Comparison of ENCODE assay signal across 1 cellular context in the genomic region with DNA sequence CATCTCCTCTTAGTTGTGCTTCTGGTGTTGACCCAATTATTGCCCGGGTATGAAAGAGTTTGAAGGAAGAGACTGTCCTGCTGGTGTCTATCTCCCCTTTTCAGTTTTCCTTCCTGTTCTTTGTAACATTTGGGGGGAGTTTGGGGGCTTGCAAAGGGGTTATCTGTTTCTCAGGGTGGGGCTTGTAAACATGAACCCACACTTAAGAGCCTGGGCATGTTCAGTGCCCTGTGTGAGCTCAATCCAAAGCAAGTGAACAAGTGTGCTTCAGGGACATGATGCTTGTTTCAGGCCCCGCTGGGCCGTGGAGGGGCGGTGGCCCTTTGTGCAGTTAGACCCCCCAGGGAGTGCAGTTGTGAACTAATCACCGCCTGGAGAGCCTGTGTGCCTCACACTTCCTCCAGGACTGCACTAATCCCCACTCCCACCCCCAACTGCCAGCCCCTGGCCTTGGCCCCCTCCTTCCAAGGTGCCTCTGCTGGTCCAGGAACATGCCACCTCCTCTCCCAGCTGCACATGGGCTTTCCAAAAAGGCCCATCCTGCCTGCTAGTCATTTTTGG.
TF ChIP-seq lines count a peak whose summit lies in the region.

No MANE protein-coding gene starts in this region.

TF ChIP-seq in K562, 482 proteins besides CTCF, POLR2A, EP300 and RAD21 (continued from another document and continues in another):
- TF ChIP-seq, protein P1, sequence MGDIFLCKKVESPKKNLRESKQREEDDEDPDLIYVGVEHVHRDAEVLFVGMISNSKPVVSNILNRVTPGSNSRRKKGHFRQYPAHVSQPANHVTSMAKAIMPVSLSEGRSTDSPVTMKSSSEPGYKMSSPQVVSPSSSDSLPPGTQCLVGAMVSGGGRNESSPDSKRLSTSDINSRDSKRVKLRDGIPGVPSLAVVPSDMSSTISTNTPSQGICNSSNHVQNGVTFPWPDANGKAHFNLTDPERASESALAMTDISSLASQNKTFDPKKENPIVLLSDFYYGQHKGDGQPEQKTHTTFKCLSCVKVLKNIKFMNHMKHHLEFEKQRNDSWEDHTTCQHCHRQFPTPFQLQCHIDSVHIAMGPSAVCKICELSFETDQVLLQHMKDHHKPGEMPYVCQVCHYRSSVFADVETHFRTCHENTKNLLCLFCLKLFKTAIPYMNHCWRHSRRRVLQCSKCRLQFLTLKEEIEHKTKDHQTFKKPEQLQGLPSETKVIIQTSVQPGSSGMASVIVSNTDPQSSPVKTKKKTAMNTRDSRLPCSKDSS (IDR thresholded peaks at IDR 0.05; ENCODE audit: low read depth, partially characterized antibody) = no peak
- TF ChIP-seq KDM4B (IDR thresholded peaks at IDR 0.05; ENCODE audit: borderline replicate concordance in 2 of 2, low read depth in 1 of 2) (0 out of 4 replicates have a peak, but pooled peaks of 1 of the 2 experiments have one; percentile 8), CHD4 (IDR thresholded peaks at IDR 0.05; ENCODE audit: insufficient read depth, insufficient replicate concordance, low read depth, low read length, poor library complexity, severe bottlenecking) (peak; percentile 21), SRSF7 (optimal IDR thresholded peaks at IDR 0.05; ENCODE audit: low read depth, low read length) (no peak), ZNF12 (CRISPR knock-in tag; IDR thresholded peaks at IDR 0.05) (no peak), JUND (IDR thresholded peaks at IDR 0.05; ENCODE audit: borderline replicate concordance, low read depth, low read length) (no peak), JUND (tag; IDR thresholded peaks at IDR 0.05; ENCODE audit: borderline replicate concordance, low read depth, low read length) (no peak), ZNF174 (CRISPR knock-in tag; IDR thresholded peaks at IDR 0.05) (no peak), TAF1 (IDR thresholded peaks at IDR 0.05; ENCODE audit: control insufficient read depth, extremely low read depth, insufficient read depth, low read length, severe bottlenecking) (peak; percentile 11), ZNF197 (CRISPR knock-in tag; IDR thresholded peaks at IDR 0.05; ENCODE audit: low read depth) (no peak), TCFL5 (CRISPR knock-in tag; conservative IDR thresholded peaks at IDR 0.05) (no peak), TCF3 (CRISPR knock-in tag; IDR thresholded peaks at IDR 0.05) (no peak), FOXA1 (IDR thresholded peaks at IDR 0.05; ENCODE audit: borderline replicate concordance) (no peak), ZBTB7A (IDR thresholded peaks at IDR 0.05; ENCODE audit: borderline replicate concordance, control insufficient read depth, low read depth, low read length) (peak; percentile 42; the same call in 1 of the 2 replicates), CHD1 (IDR thresholded peaks at IDR 0.05; ENCODE audit: low read length) (no peak), SPI1 (IDR thresholded peaks at IDR 0.05; ENCODE audit: borderline replicate concordance, low read depth, low read length) (0 out of 2 replicates have a peak, but pooled peaks have one; percentile 1), ZNF146 (CRISPR knock-in tag; IDR thresholded peaks at IDR 0.05; ENCODE audit: unreplicated experiment) (no peak), PRPF4 (IDR thresholded peaks at IDR 0.05; ENCODE audit: insufficient read depth, low read depth, low read length, poor library complexity, severe bottlenecking) (no peak), ETS2 (tag; IDR thresholded peaks at IDR 0.05; ENCODE audit: borderline replicate concordance, poor library complexity, severe bottlenecking) (no peak), CCNT2 (IDR thresholded peaks at IDR 0.05; ENCODE audit: borderline replicate concordance, extremely low read depth, insufficient read length, low read depth, low read length) (peak; percentile 3), NCOR1 (IDR thresholded peaks at IDR 0.05) (no peak), PTBP1 (IDR thresholded peaks at IDR 0.05; ENCODE audit: low read depth, low read length) (no peak), PHB (CRISPR knock-in tag; IDR thresholded peaks at IDR 0.05) (0 out of 2 replicates have a peak, but pooled peaks have one; percentile 15), PPARD (CRISPR knock-in tag; IDR thresholded peaks at IDR 0.05) (no peak), NEUROD1 (IDR thresholded peaks at IDR 0.05; ENCODE audit: borderline replicate concordance, low read depth, low read length, partially characterized antibody) (no peak), ZFPM2 (CRISPR knock-in tag; IDR thresholded peaks at IDR 0.05) (no peak), NFRKB (IDR thresholded peaks at IDR 0.05; ENCODE audit: low read depth) (0 out of 2 replicates have a peak, but pooled peaks have one; percentile 47), GABPA (tag; conservative IDR thresholded peaks at IDR 0.05; ENCODE audit: low read depth) (no peak), ERF (CRISPR knock-in tag; IDR thresholded peaks at IDR 0.05) (no peak), KDM5B (IDR thresholded peaks at IDR 0.05; ENCODE audit: insufficient replicate concordance, low read depth, low read length) (peak; percentile 24)
- TF ChIP-seq, protein P2, sequence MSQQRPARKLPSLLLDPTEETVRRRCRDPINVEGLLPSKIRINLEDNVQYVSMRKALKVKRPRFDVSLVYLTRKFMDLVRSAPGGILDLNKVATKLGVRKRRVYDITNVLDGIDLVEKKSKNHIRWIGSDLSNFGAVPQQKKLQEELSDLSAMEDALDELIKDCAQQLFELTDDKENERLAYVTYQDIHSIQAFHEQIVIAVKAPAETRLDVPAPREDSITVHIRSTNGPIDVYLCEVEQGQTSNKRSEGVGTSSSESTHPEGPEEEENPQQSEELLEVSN (IDR thresholded peaks at IDR 0.05; ENCODE audit: borderline replicate concordance in 1 of 2, extremely low read depth in 1 of 2, insufficient read depth in 1 of 2, insufficient read length in 1 of 2, low read depth in 1 of 2, low read length in 1 of 2, poor library complexity in 1 of 2, severe bottlenecking in 1 of 2) = peak in 1 of 2 experiments; percentile 8
- TF ChIP-seq, protein P3, sequence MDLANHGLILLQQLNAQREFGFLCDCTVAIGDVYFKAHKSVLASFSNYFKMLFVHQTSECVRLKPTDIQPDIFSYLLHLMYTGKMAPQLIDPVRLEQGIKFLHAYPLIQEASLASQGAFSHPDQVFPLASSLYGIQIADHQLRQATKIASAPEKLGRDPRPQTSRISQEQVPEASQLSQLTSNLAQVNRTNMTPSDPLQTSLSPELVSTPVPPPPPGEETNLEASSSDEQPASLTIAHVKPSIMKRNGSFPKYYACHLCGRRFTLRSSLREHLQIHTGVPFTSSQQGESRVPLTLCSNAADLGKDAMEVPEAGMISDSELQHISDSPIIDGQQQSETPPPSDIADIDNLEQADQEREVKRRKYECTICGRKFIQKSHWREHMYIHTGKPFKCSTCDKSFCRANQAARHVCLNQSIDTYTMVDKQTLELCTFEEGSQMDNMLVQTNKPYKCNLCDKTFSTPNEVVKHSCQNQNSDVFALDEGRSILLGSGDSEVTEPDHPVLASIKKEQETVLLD (IDR thresholded peaks at IDR 0.05) = no peak
- TF ChIP-seq, protein P4, sequence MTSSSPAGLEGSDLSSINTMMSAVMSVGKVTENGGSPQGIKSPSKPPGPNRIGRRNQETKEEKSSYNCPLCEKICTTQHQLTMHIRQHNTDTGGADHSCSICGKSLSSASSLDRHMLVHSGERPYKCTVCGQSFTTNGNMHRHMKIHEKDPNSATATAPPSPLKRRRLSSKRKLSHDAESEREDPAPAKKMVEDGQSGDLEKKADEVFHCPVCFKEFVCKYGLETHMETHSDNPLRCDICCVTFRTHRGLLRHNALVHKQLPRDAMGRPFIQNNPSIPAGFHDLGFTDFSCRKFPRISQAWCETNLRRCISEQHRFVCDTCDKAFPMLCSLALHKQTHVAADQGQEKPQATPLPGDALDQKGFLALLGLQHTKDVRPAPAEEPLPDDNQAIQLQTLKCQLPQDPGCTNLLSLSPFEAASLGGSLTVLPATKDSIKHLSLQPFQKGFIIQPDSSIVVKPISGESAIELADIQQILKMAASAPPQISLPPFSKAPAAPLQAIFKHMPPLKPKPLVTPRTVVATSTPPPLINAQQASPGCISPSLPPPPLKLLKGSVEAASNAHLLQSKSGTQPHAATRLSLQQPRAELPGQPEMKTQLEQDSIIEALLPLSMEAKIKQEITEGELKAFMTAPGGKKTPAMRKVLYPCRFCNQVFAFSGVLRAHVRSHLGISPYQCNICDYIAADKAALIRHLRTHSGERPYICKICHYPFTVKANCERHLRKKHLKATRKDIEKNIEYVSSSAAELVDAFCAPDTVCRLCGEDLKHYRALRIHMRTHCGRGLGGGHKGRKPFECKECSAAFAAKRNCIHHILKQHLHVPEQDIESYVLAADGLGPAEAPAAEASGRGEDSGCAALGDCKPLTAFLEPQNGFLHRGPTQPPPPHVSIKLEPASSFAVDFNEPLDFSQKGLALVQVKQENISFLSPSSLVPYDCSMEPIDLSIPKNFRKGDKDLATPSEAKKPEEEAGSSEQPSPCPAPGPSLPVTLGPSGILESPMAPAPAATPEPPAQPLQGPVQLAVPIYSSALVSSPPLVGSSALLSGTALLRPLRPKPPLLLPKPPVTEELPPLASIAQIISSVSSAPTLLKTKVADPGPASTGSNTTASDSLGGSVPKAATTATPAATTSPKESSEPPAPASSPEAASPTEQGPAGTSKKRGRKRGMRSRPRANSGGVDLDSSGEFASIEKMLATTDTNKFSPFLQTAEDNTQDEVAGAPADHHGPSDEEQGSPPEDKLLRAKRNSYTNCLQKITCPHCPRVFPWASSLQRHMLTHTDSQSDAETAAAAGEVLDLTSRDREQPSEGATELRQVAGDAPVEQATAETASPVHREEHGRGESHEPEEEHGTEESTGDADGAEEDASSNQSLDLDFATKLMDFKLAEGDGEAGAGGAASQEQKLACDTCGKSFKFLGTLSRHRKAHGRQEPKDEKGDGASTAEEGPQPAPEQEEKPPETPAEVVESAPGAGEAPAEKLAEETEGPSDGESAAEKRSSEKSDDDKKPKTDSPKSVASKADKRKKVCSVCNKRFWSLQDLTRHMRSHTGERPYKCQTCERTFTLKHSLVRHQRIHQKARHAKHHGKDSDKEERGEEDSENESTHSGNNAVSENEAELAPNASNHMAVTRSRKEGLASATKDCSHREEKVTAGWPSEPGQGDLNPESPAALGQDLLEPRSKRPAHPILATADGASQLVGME (CRISPR knock-in tag; IDR thresholded peaks at IDR 0.05) = no peak
- TF ChIP-seq, protein P5, sequence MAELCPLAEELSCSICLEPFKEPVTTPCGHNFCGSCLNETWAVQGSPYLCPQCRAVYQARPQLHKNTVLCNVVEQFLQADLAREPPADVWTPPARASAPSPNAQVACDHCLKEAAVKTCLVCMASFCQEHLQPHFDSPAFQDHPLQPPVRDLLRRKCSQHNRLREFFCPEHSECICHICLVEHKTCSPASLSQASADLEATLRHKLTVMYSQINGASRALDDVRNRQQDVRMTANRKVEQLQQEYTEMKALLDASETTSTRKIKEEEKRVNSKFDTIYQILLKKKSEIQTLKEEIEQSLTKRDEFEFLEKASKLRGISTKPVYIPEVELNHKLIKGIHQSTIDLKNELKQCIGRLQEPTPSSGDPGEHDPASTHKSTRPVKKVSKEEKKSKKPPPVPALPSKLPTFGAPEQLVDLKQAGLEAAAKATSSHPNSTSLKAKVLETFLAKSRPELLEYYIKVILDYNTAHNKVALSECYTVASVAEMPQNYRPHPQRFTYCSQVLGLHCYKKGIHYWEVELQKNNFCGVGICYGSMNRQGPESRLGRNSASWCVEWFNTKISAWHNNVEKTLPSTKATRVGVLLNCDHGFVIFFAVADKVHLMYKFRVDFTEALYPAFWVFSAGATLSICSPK (IDR thresholded peaks at IDR 0.05; ENCODE audit: borderline replicate concordance) = no peak
- TF ChIP-seq, protein P6, sequence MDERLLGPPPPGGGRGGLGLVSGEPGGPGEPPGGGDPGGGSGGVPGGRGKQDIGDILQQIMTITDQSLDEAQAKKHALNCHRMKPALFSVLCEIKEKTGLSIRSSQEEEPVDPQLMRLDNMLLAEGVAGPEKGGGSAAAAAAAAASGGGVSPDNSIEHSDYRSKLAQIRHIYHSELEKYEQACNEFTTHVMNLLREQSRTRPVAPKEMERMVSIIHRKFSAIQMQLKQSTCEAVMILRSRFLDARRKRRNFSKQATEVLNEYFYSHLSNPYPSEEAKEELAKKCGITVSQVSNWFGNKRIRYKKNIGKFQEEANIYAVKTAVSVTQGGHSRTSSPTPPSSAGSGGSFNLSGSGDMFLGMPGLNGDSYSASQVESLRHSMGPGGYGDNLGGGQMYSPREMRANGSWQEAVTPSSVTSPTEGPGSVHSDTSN (CRISPR knock-in tag; IDR thresholded peaks at IDR 0.05; ENCODE audit: low read depth) = no peak
- TF ChIP-seq, protein P6 (tag; conservative IDR thresholded peaks at IDR 0.05; ENCODE audit: low read depth) = no peak
- TF ChIP-seq, protein P7, sequence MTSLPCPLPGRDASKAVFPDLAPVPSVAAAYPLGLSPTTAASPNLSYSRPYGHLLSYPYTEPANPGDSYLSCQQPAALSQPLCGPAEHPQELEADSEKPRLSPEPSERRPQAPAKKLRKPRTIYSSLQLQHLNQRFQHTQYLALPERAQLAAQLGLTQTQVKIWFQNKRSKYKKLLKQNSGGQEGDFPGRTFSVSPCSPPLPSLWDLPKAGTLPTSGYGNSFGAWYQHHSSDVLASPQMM (CRISPR knock-in tag; IDR thresholded peaks at IDR 0.05) = no peak
